8 cellular contexts compared by ENCODE assay signal in the genomic region with DNA sequence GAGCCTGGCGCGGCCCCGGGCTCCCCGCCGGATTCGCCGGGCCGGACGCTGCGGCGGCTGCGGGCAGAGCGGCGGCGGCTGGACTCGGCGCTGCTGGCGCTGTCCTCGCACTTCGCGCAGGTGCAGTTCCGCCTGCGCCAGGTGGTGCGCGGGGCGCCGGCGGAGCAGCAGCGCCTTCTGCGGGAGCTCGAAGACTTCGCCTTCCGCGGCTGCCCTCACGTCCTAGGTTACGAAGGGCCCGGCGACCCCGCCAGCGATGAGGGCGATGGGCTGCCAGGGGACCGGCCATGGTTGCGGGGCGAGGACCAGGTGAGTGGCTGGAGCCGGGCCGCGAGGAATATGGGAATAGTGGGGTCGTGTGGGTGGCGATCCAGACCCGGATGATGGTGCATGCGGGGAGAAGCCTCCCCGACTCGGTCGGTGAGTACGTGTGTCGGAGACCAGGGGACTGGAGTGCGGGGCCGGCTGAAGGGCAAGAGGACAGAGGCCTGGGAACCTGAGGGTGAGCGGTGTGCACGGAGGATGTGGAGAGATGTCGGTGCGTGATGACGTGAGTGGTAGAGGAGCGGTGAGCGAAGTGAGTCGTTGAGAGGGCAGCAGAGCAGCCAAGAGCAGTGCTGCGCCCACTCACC. TPM values are rescaled to one million over a fixed set of nuclear protein-coding genes. Genes with fewer than 3 reads are reported as not detected.
A peak's percentile ranks its signal among the peaks of the same experiment; 100 is the strongest.
DNase-seq lines count a peak whose midpoint lies in the region; ATAC-seq and TF ChIP-seq lines count a peak whose summit lies in the region.

No MANE protein-coding gene starts in this region.

- no CpG with 5 or more reads among the region's 67 CpGs for WGBS in neuronal stem cell (ENCODE audit: extremely low coverage in 2 of 2, insufficient read length in 2 of 2, insufficient replicate concordance in 1 of 2), 2 donors
- WGBS in tibial nerve, 2 donors: 0 to 1% methylated on average over 15 to 36 of the region's 67 CpGs

- H3K27me3 Mint-ChIP-seq in activated T-helper 2 cell treated with anti-CD3 and anti-CD28 coated beads, Interferon-gamma antibody, Interleukin-2, Interleukin-4, amounts not matched to agents 10 μg/mL and 5 μg/mL and 100 μg/mL, durations not matched to agents 14 hours and 24 hours and 36 hours (ENCODE audit: low read depth): no peaks in the 10 kb centered on the region

- TF ChIP-seq EP300 in tibial nerve (IDR thresholded peaks at IDR 0.05): no peak

- ATAC-seq in GM19372 (IDR thresholded peaks at IDR 0.05; ENCODE audit: low read depth, unreplicated experiment): peak; percentile 49

- peaks cover 0 to 20% (median 5%) of the 10 kb centered on the region in 11 experiments; a peak in 8 of 22 replicates for H4K20me1 ChIP-seq in BLaER1 treated with 17β-estradiol and CSF1 and Interleukin-3, amounts not matched to agents 10 nM and 100 nM

- peak overlapping the region; percentile 89 to 99 (median 95) for H3K4me2 ChIP-seq in BLaER1 treated with 17β-estradiol and CSF1 and Interleukin-3, amounts not matched to agents 10 nM and 100 nM
- peak overlapping the region; percentile 96 for H3K4me2 ChIP-seq in neuronal stem cell (ENCODE audit: insufficient read depth, low read length, poor library complexity, severe bottlenecking)

- peaks cover 28% of the 10 kb centered on the region for H3K4me1 Mint-ChIP-seq in activated T-helper 2 cell treated with anti-CD3 and anti-CD28 coated beads, Interferon-gamma antibody, Interleukin-2, Interleukin-4, amounts not matched to agents 10 μg/mL and 5 μg/mL and 100 μg/mL, durations not matched to agents 14 hours and 24 hours and 36 hours (ENCODE audit: low read depth)

- H2BK120ac ChIP-seq in neuronal stem cell (ENCODE audit: low read depth, low read length): peak overlapping the region; percentile 87

- peak overlapping the region; percentile 89 for H3K14ac ChIP-seq in neuronal stem cell (ENCODE audit: low read length)

- peak overlapping the region; percentile 89 to 100 (median 97) for H3K4me3 ChIP-seq in BLaER1 treated with 17β-estradiol and CSF1 and Interleukin-3, amounts not matched to agents 10 nM and 100 nM
- H3K4me3 ChIP-seq in fibroblast of the aortic adventitia (ENCODE audit: low read depth, low read length) (peak overlapping the region; percentile 90), neuronal stem cell (ENCODE audit: low read length in 2 of 2) (peak overlapping the region; percentile 59 to 97), tibial nerve (peak overlapping the region; percentile 58 to 92 (median 82))

- peak overlapping the region; percentile 96 for H3K27ac Mint-ChIP-seq in activated T-helper 2 cell treated with anti-CD3 and anti-CD28 coated beads, Interferon-gamma antibody, Interleukin-2, Interleukin-4, amounts not matched to agents 10 μg/mL and 5 μg/mL and 100 μg/mL, durations not matched to agents 14 hours and 24 hours and 36 hours

- TF ChIP-seq POLR2A in tibial nerve (IDR thresholded peaks at IDR 0.05): no peak

- H3K4me3 Mint-ChIP-seq in activated T-helper 2 cell treated with anti-CD3 and anti-CD28 coated beads, Interferon-gamma antibody, Interleukin-2, Interleukin-4, amounts not matched to agents 10 μg/mL and 5 μg/mL and 100 μg/mL, durations not matched to agents 14 hours and 24 hours and 36 hours (ENCODE audit: low read depth): peak overlapping the region; percentile 98

- H3K4me1 ChIP-seq in BLaER1 treated with 17β-estradiol and CSF1 and Interleukin-3, amounts not matched to agents 10 nM and 100 nM: peaks cover 54 to 71% (median 65%) of the 10 kb centered on the region in 10 experiments
- H3K4me1 ChIP-seq in neuronal stem cell (ENCODE audit: control insufficient read depth in 2 of 2, insufficient read depth in 1 of 2, low read depth in 1 of 2, low read length in 2 of 2) (peaks cover 2 to 12% of the 10 kb centered on the region in 2 donors), tibial nerve (peaks cover 0 to 25% (median 17%) of the 10 kb centered on the region in 4 donors)

- intact Hi-C loops in activated T-helper 2 cell treated with anti-CD3 and anti-CD28 coated beads, Interferon-gamma antibody, Interleukin-2, Interleukin-4, amounts not matched to agents 10 μg/mL and 5 μg/mL and 100 μg/mL, durations not matched to agents 14 hours and 24 hours and 36 hours (cut with micrococcal nuclease): loop anchor here (1.0 to 2.0 kb wide), 2 partner anchors 16 to 17 kb away; a partner anchor contains a TSS

- no peak overlapping the region for H2BK15ac ChIP-seq in neuronal stem cell (ENCODE audit: low read length)

- TF ChIP-seq CTCF in fibroblast of the aortic adventitia (IDR thresholded peaks at IDR 0.05; ENCODE audit: insufficient read depth, low read length) (no peak), tibial nerve (IDR thresholded peaks at IDR 0.05) (peak in 1 of 5 experiments; percentile 17)

- peak overlapping the region; percentile 99 for H3K23ac ChIP-seq in neuronal stem cell (ENCODE audit: low read depth, low read length, poor library complexity)

- H2AK5ac ChIP-seq in neuronal stem cell (ENCODE audit: low read depth, low read length): peak overlapping the region; percentile 81

- peak; percentile 78 for DNase-seq in HT-29 (ENCODE audit: low spot score)
- peak; percentile 46 for DNase-seq in RPMI7951 (ENCODE audit: low read depth)
- DNase-seq in activated T-helper 2 cell treated with anti-CD3 and anti-CD28 coated beads, Interferon-gamma antibody, Interleukin-2, Interleukin-4, amounts not matched to agents 10 μg/mL and 5 μg/mL and 100 μg/mL, durations not matched to agents 14 hours and 24 hours and 36 hours (ENCODE audit: low spot score): peak; percentile 54
- peak; percentile 39 for DNase-seq in fibroblast of the aortic adventitia (ENCODE audit: low read depth)
- peak; percentile 27 for DNase-seq in neuronal stem cell (ENCODE audit: low spot score)
- DNase-seq in tibial nerve (ENCODE audit: low spot score in 2 of 2): no peak

- peaks cover 10% of the 10 kb centered on the region for H3K79me1 ChIP-seq in neuronal stem cell (ENCODE audit: low read depth, low read length)

- peak overlapping the region; percentile 72 for H4K91ac ChIP-seq in neuronal stem cell (ENCODE audit: low read depth, low read length, poor library complexity)

- H3K36me3 ChIP-seq in BLaER1 treated with 17β-estradiol and CSF1 and Interleukin-3, amounts not matched to agents 10 nM and 100 nM: peaks cover 0 to 11% (median 4%) of the 10 kb centered on the region in 11 experiments; a peak in 11 of 22 replicates
- H3K36me3 ChIP-seq in neuronal stem cell (replicated peaks in 1 of 2; ENCODE audit: control insufficient read depth in 2 of 2, insufficient read depth in 2 of 2, low read length in 2 of 2) (peaks cover 2 to 21% of the 10 kb centered on the region in 2 donors), tibial nerve (peaks cover 0 to 6% (median 0%) of the 10 kb centered on the region in 3 donors)

- H3K27me3 ChIP-seq in BLaER1 treated with 17β-estradiol and CSF1 and Interleukin-3, amounts not matched to agents 10 nM and 100 nM: no peaks in the 10 kb centered on the region
- no peaks in the 10 kb centered on the region for H3K27me3 ChIP-seq in neuronal stem cell (ENCODE audit: control insufficient read depth in 3 of 3, insufficient read depth in 3 of 3, low read depth in 1 of 3, low read length in 3 of 3)
- H3K27me3 ChIP-seq in tibial nerve: no peaks in the 10 kb centered on the region

- peaks cover 33% of the 10 kb centered on the region for H3K36me3 Mint-ChIP-seq in activated T-helper 2 cell treated with anti-CD3 and anti-CD28 coated beads, Interferon-gamma antibody, Interleukin-2, Interleukin-4, amounts not matched to agents 10 μg/mL and 5 μg/mL and 100 μg/mL, durations not matched to agents 14 hours and 24 hours and 36 hours (ENCODE audit: low read depth)

- peak overlapping the region; percentile 37 for H3K4ac ChIP-seq in neuronal stem cell (ENCODE audit: low read length)

- no peak overlapping the region for H4K8ac ChIP-seq in neuronal stem cell (ENCODE audit: low read depth, low read length)

- no peaks in the 10 kb centered on the region for H3K9me3 ChIP-seq in BLaER1 treated with 17β-estradiol and CSF1 and Interleukin-3, amounts not matched to agents 10 nM and 100 nM (replicated peaks in 1 of 11)
- H3K9me3 ChIP-seq in neuronal stem cell (replicated peaks in 1 of 2; ENCODE audit: control insufficient read depth in 2 of 2, insufficient read depth in 1 of 2, low read depth in 1 of 2, low read length in 2 of 2) (peaks cover 0 to 3% of the 10 kb centered on the region in 2 donors), tibial nerve (no peaks in the 10 kb centered on the region)

- H2AFZ ChIP-seq in neuronal stem cell (ENCODE audit: low read length): peak overlapping the region; percentile 86

- H3K9ac ChIP-seq in BLaER1 treated with 17β-estradiol and CSF1 and Interleukin-3, amounts not matched to agents 10 nM and 100 nM: peak overlapping the region; percentile 80 to 93 (median 84)
- peak overlapping the region; percentile 98 for H3K9ac ChIP-seq in neuronal stem cell (ENCODE audit: low read depth, low read length, poor library complexity)

- H2BK5ac ChIP-seq in neuronal stem cell (ENCODE audit: low read length): peak overlapping the region; percentile 75

- no peaks in the 10 kb centered on the region for H3K9me3 Mint-ChIP-seq in activated T-helper 2 cell treated with anti-CD3 and anti-CD28 coated beads, Interferon-gamma antibody, Interleukin-2, Interleukin-4, amounts not matched to agents 10 μg/mL and 5 μg/mL and 100 μg/mL, durations not matched to agents 14 hours and 24 hours and 36 hours

- peak overlapping the region; percentile 91 for H3K18ac ChIP-seq in neuronal stem cell (ENCODE audit: low read length)

- peak overlapping the region; percentile 22 for H2BK12ac ChIP-seq in neuronal stem cell (ENCODE audit: low read length)

- H3K27ac ChIP-seq in BLaER1 treated with 17β-estradiol and CSF1 and Interleukin-3, amounts not matched to agents 10 nM and 100 nM: peak overlapping the region; percentile 55 to 88 (median 80)
- H3K27ac ChIP-seq in neuronal stem cell (replicated peaks; ENCODE audit: low read length) (peak overlapping the region; percentile 59), tibial nerve (peak overlapping the region; percentile 2 to 86 (median 79))

RNA-seq across cellular contexts. Expression of a gene that starts 0.5 kb away (rescaled TPM):
- 13.0 and 13.8 TPM in 2 replicates for total RNA-seq in HT-29 (2014; rRNA removed; shearing (Covaris generic))
- 4.7 and 5.0 TPM in 2 replicates for total RNA-seq in RPMI7951 (2014; rRNA removed; shearing (Covaris generic))
- 18.7 and 19.9 TPM in 2 replicates for total RNA-seq in activated T-helper 2 cell treated with anti-CD3 and anti-CD28 coated beads, Interferon-gamma antibody, Interleukin-2, Interleukin-4, amounts not matched to agents 10 μg/mL and 5 μg/mL and 100 μg/mL, durations not matched to agents 14 hours and 24 hours and 36 hours
- total RNA-seq in fibroblast of the aortic adventitia (ENCODE audit: low replicate concordance) (7.7 and 12.1 TPM in 2 replicates), tibial nerve (10 to 100 TPM; 10.7 to 15.6 (median 12.9) TPM)
- polyA plus RNA-seq in neuronal stem cell (2013, experiment 1 of 2): 7.7 TPM
- 7.3 TPM for polyA plus RNA-seq in neuronal stem cell (2013, experiment 2 of 2)

RNA-seq across cellular contexts. Expression of a gene that starts 1.0 kb away (rescaled TPM):
- total RNA-seq in HT-29 (2014; rRNA removed; shearing (Covaris generic)): 0.52 and 0.66 TPM in 2 replicates
- 2.0 and 2.3 TPM in 2 replicates for total RNA-seq in RPMI7951 (2014; rRNA removed; shearing (Covaris generic))
- 1.9 and 2.1 TPM in 2 replicates for total RNA-seq in activated T-helper 2 cell treated with anti-CD3 and anti-CD28 coated beads, Interferon-gamma antibody, Interleukin-2, Interleukin-4, amounts not matched to agents 10 μg/mL and 5 μg/mL and 100 μg/mL, durations not matched to agents 14 hours and 24 hours and 36 hours
- total RNA-seq in fibroblast of the aortic adventitia (ENCODE audit: low replicate concordance): 0.18 and 0.65 TPM in 2 replicates
- 2.3 TPM for polyA plus RNA-seq in neuronal stem cell (2013, experiment 1 of 2)
- polyA plus RNA-seq in neuronal stem cell (2013, experiment 2 of 2): 2.1 TPM
- not detected for total RNA-seq in tibial nerve

RNA-seq across cellular contexts. Expression of a gene that starts 16.6 kb away (rescaled TPM):
- 35.3 and 54.1 TPM in 2 replicates for total RNA-seq in HT-29 (2014; rRNA removed; shearing (Covaris generic))
- total RNA-seq in RPMI7951 (2014; rRNA removed; shearing (Covaris generic)): 20.3 and 22.7 TPM in 2 replicates
- total RNA-seq in activated T-helper 2 cell treated with anti-CD3 and anti-CD28 coated beads, Interferon-gamma antibody, Interleukin-2, Interleukin-4, amounts not matched to agents 10 μg/mL and 5 μg/mL and 100 μg/mL, durations not matched to agents 14 hours and 24 hours and 36 hours: 62.3 and 75.3 TPM in 2 replicates
- total RNA-seq in fibroblast of the aortic adventitia (ENCODE audit: low replicate concordance): 18.9 and 20.0 TPM in 2 replicates
- 43.5 TPM for polyA plus RNA-seq in neuronal stem cell (2013, experiment 1 of 2)
- polyA plus RNA-seq in neuronal stem cell (2013, experiment 2 of 2): 42.9 TPM
- total RNA-seq in tibial nerve: 10 to 100 TPM; 26.0 to 42.0 (median 31.3) TPM

RNA-seq across cellular contexts. Expression of a gene that starts 17.3 kb away (rescaled TPM):
- total RNA-seq in HT-29 (2014; rRNA removed; shearing (Covaris generic)): 1,187 and 1,205 TPM in 2 replicates
- 1,798 and 1,894 TPM in 2 replicates for total RNA-seq in RPMI7951 (2014; rRNA removed; shearing (Covaris generic))
- total RNA-seq in activated T-helper 2 cell treated with anti-CD3 and anti-CD28 coated beads, Interferon-gamma antibody, Interleukin-2, Interleukin-4, amounts not matched to agents 10 μg/mL and 5 μg/mL and 100 μg/mL, durations not matched to agents 14 hours and 24 hours and 36 hours: 1,137 and 1,172 TPM in 2 replicates
- 336 and 1,876 TPM in 2 replicates for total RNA-seq in fibroblast of the aortic adventitia (ENCODE audit: low replicate concordance)
- polyA plus RNA-seq in neuronal stem cell (2013, experiment 1 of 2): 5,619 TPM
- 5,702 TPM for polyA plus RNA-seq in neuronal stem cell (2013, experiment 2 of 2)
- total RNA-seq in tibial nerve: 1,000 to 10,000 TPM in 1 of 4 donors, 100 to 1,000 TPM in 3; 500 to 1,072 (median 818) TPM

RNA-seq across cellular contexts. Expression of a gene that starts 25.7 kb away (rescaled TPM):
- total RNA-seq in HT-29 (2014; rRNA removed; shearing (Covaris generic)): 35.3 and 47.6 TPM in 2 replicates
- total RNA-seq in RPMI7951 (2014; rRNA removed; shearing (Covaris generic)): 26.7 and 43.8 TPM in 2 replicates
- total RNA-seq in activated T-helper 2 cell treated with anti-CD3 and anti-CD28 coated beads, Interferon-gamma antibody, Interleukin-2, Interleukin-4, amounts not matched to agents 10 μg/mL and 5 μg/mL and 100 μg/mL, durations not matched to agents 14 hours and 24 hours and 36 hours: 49.1 and 51.2 TPM in 2 replicates
- total RNA-seq in fibroblast of the aortic adventitia (ENCODE audit: low replicate concordance): 34.7 and 43.0 TPM in 2 replicates
- 0.26 TPM for polyA plus RNA-seq in neuronal stem cell (2013, experiment 1 of 2)
- polyA plus RNA-seq in neuronal stem cell (2013, experiment 2 of 2): 0.29 TPM
- total RNA-seq in tibial nerve: 10 to 100 TPM; 36.1 to 59.0 (median 37.9) TPM

Comparison
In these comparisons a context has a peak if more than half of its experiments do, and no peak if none do; other contexts are left out.
1. DNase-seq: peak in HT-29 (single experiment), RPMI7951 (single experiment), activated T-helper 2 cell treated with anti-CD3 and anti-CD28 coated beads, Interferon-gamma antibody, Interleukin-2, Interleukin-4, amounts not matched to agents 10 μg/mL and 5 μg/mL and 100 μg/mL, durations not matched to agents 14 hours and 24 hours and 36 hours (single experiment), fibroblast of the aortic adventitia (single experiment) and neuronal stem cell (single experiment); none in tibial nerve (0 of 2).
2. Peak in every context shown above with its lines, with median percentiles within 50 percentile points of each other: H3K27ac ChIP-seq and H3K4me3 ChIP-seq.